Comparison of ENCODE assay signal across 14 cellular contexts in the genomic region with DNA sequence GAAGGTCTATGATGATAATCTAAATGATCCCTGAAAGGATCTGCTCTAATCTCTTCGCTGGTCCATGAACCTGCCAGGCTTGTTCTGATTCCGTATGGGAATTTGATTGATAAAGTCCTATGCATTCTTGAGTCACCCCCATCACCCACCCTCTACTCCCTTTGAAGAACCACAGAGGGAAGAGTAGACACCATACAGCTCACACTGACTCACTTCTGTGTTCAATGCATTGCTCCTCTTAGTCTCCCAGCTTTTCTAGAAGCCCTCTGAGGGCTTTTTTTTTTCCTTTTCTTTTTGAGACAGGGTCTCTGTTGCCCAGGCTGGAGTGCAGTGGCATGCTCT. TPM values are rescaled to one million over a fixed set of nuclear protein-coding genes. Genes with fewer than 3 reads are reported as not detected.
A peak's percentile ranks its signal among the peaks of the same experiment; 100 is the strongest.
DNase-seq lines count a peak whose midpoint lies in the region; TF ChIP-seq lines count a peak whose summit lies in the region.
"Had no signal": no experiment of that assay in that cellular context is flagged by ENCODE, and none has a peak within 500 bp of the region (broad histone marks: within the 10 kb centered on the region; RNA-seq: fewer than 3 reads in every experiment).

No MANE protein-coding gene starts in this region.

- POLR2A ChIA-PET in RWPE1 (lab: Yijun Ruan, JAX; ENCODE audit: low non-redundant PET) (interaction anchor here (1.0 to 1.9 kb wide), 2 partner anchors 18 to 37 kb away, joined by 4 to 5 read pairs; a partner anchor contains a TSS), GM10248 (lab: Yijun Ruan, JAX) (no interaction called here)

- H3K4me1 ChIP-seq in endodermal cell (ENCODE audit: control insufficient read depth, insufficient read depth, low read length) (peaks cover 5% of the 10 kb centered on the region), osteoblast (ENCODE audit: insufficient read depth, low read length) (peaks cover 40% of the 10 kb centered on the region)

- H3K4me3 ChIP-seq in endodermal cell (ENCODE audit: low read length) (no peak overlapping the region), osteoblast (ENCODE audit: insufficient read depth, low read length) (peak overlapping the region; percentile 3)
- H3K4me3 ChIP-seq: BLaER1 had no signal

- WGBS in endodermal cell (ENCODE audit: insufficient coverage in 1 of 2, insufficient read length in 1 of 2), 2 experiments = 95 to 100% methylated on average over 2 of the region's 2 CpGs

- H3K9me3 ChIP-seq in endodermal cell (ENCODE audit: control insufficient read depth, low read length) (no peaks in the 10 kb centered on the region), osteoblast (ENCODE audit: low read depth, low read length) (no peaks in the 10 kb centered on the region)
- H3K9me3 ChIP-seq: BLaER1 had no signal

- H3K27ac ChIP-seq in RWPE1 (peak overlapping the region; percentile 79), endodermal cell (ENCODE audit: low read depth, low read length) (no peak overlapping the region), osteoblast (ENCODE audit: low read depth, low read length) (peak overlapping the region; percentile 87)
- H3K27ac ChIP-seq: BLaER1 had no signal

- H3K27me3 Mint-ChIP-seq in endodermal cell (ENCODE audit: insufficient read depth) = peaks cover 18% of the 10 kb centered on the region
- H3K27me3 Mint-ChIP-seq: activated CD8-positive, alpha-beta T cell treated with anti-CD3 and anti-CD28 coated beads for 36 hours had no signal

- H3K27me3 ChIP-seq in endodermal cell (ENCODE audit: control insufficient read depth, insufficient read depth, low read length, poor library complexity, severe bottlenecking) = no peaks in the 10 kb centered on the region
- H3K27me3 ChIP-seq in osteoblast (ENCODE audit: insufficient read depth, low read length) = no peaks in the 10 kb centered on the region
- H3K27me3 ChIP-seq: BLaER1 had no signal

- H3K9ac ChIP-seq in endodermal cell (ENCODE audit: extremely low read depth, low read length, poor library complexity, severe bottlenecking) = no peak overlapping the region
- H3K9ac ChIP-seq: BLaER1 had no signal

- TF ChIP-seq CTCF in RWPE1 (conservative IDR thresholded peaks at IDR 0.05; ENCODE audit: low read depth) (no peak), endodermal cell (conservative IDR thresholded peaks at IDR 0.05) (no peak), osteoblast (IDR thresholded peaks at IDR 0.05; ENCODE audit: extremely low read depth, low read depth, low read length) (no peak), GM10248 (IDR thresholded peaks at IDR 0.05; ENCODE audit: control extremely low read depth, extremely low read depth, low read depth, missing control alignments) (no peak)

- H4K20me1 ChIP-seq in osteoblast (ENCODE audit: insufficient read depth, low read length) = no peaks in the 10 kb centered on the region
- H4K20me1 ChIP-seq: BLaER1 had no signal

- H3K4me3 Mint-ChIP-seq in endodermal cell = no peak overlapping the region
- H3K4me3 Mint-ChIP-seq: activated CD8-positive, alpha-beta T cell treated with anti-CD3 and anti-CD28 coated beads for 36 hours; immature natural killer cell had no signal

- H3K36me3 Mint-ChIP-seq in endodermal cell (ENCODE audit: low read depth) = peaks cover 9% of the 10 kb centered on the region
- H3K36me3 Mint-ChIP-seq: immature natural killer cell had no signal

- H3K27ac Mint-ChIP-seq in endodermal cell = peak overlapping the region; percentile 87
- H3K27ac Mint-ChIP-seq: activated CD8-positive, alpha-beta T cell treated with anti-CD3 and anti-CD28 coated beads for 36 hours; immature natural killer cell had no signal

- H3K36me3 ChIP-seq in endodermal cell (ENCODE audit: control insufficient read depth, insufficient read depth, low read length) = no peaks in the 10 kb centered on the region
- H3K36me3 ChIP-seq in osteoblast (ENCODE audit: insufficient read depth, low read length) = no peaks in the 10 kb centered on the region
- H3K36me3 ChIP-seq: BLaER1 had no signal

- no peak overlapping the region for H2AFZ ChIP-seq in osteoblast (ENCODE audit: low read length)

- H3K4me1 Mint-ChIP-seq in endodermal cell = peaks cover 38% of the 10 kb centered on the region
- H3K4me1 Mint-ChIP-seq: immature natural killer cell had no signal

- H3K4me2 ChIP-seq in osteoblast (ENCODE audit: insufficient read depth, low read length) = peak overlapping the region; percentile 40
- H3K4me2 ChIP-seq: BLaER1 had no signal

- DNase-seq in EL = peak; percentile 77
- peak; percentile 74 for DNase-seq in RWPE1 (ENCODE audit: low spot score)
- no peak for DNase-seq in endodermal cell
- DNase-seq in osteoblast (ENCODE audit: insufficient read length, low spot score, missing footprints) = peak; percentile 66
- DNase-seq in GM10248 (ENCODE audit: extremely low spot score) = no peak
- DNase-seq in GM19238 (ENCODE audit: insufficient read length, low spot score) = no peak
- DNase-seq in KG1 (lab: John Stamatoyannopoulos, UW) = no peak
- DNase-seq in NCI-H2196 treated with DMSO at 0.1 percent for 48 hours (lab: John Stamatoyannopoulos, UW; ENCODE audit: unreplicated experiment) = no peak
- DNase-seq: activated CD8-positive, alpha-beta T cell treated with anti-CD3 and anti-CD28 coated beads for 36 hours; immature natural killer cell; NCI-H2029 treated with DMSO at 0.1 percent for 48 hours; stimulated activated naive CD4-positive, alpha-beta T cell treated with Interleukin-2 at 50 U/mL for 16 hours; T-helper 2 cell had no signal

- H3K9me3 Mint-ChIP-seq in endodermal cell = no peaks in the 10 kb centered on the region
- H3K9me3 Mint-ChIP-seq: activated CD8-positive, alpha-beta T cell treated with anti-CD3 and anti-CD28 coated beads for 36 hours; immature natural killer cell had no signal

- H3K79me2 ChIP-seq in osteoblast (ENCODE audit: insufficient read depth, low read length) = no peaks in the 10 kb centered on the region

- CTCF ChIA-PET in RWPE1 (lab: Yijun Ruan, JAX) = interaction anchor here (0.6 to 0.9 kb wide), 3 partner anchors 17 to 103 kb away, joined by 3 to 4 read pairs (median 3); a partner anchor contains a TSS
- CTCF ChIA-PET in GM10248 (lab: Yijun Ruan, JAX) = interaction anchor here (1.0 to 1.3 kb wide), 2 partner anchors 18 to 27 kb away, joined by 3 read pairs; a partner anchor contains a TSS

RNA-seq across cellular contexts. Expression of a gene that starts 18.5 kb away (rescaled TPM):
- total RNA-seq in endodermal cell (1 to 10 TPM in 1 of 2 donors, under 1 TPM in 1; 0.15 to 1.0 TPM), osteoblast (2.7 and 4.7 TPM in 2 replicates)
- polyA plus RNA-seq in endodermal cell (2013, experiment 1 of 2) = 0.25 TPM
- 0.33 TPM for polyA plus RNA-seq in endodermal cell (2013, experiment 2 of 2)
- polyA plus RNA-seq: immature natural killer cell had no signal

RNA-seq across cellular contexts. Expression of a gene that starts 59.8 kb away (rescaled TPM):
- total RNA-seq in endodermal cell (100 to 1,000 TPM in 1 of 2 donors, 10 to 100 TPM in 1; 92.3 to 154 TPM), osteoblast (60.8 and 63.6 TPM in 2 replicates)
- 65.1 TPM for polyA plus RNA-seq in endodermal cell (2013, experiment 1 of 2)
- 59.8 TPM for polyA plus RNA-seq in endodermal cell (2013, experiment 2 of 2)

Comparison
In these comparisons a context has a peak if more than half of its experiments do, and no peak if none do; other contexts are left out.
1. DNase-seq: peak in EL (single experiment), RWPE1 (single experiment) and osteoblast (single experiment); none in endodermal cell (single experiment), GM10248 (single experiment), GM19238 (single experiment), KG1 (single experiment) and NCI-H2196 treated with DMSO at 0.1 percent for 48 hours (single experiment).